Comparison of ENCODE assay signal across 1 cellular context in the genomic region with DNA sequence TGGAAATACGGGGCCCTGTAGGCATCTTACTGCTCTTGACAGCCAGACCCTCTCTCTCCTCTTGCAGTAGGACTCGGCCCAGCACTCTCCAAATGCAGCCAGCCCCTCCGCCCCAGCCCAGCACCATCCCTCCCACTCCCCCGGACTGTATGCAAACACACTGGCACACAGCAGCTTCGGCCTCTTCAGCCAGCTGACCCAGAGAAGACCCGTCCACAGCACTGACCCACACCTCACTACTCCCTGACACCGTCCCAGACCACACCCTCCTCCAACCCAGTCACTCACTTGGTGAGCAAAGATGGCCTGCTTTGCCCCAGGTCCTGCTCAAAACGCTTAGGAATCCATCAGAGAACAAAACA.
TF ChIP-seq lines count a peak whose summit lies in the region.

No MANE protein-coding gene starts in this region.

TF ChIP-seq in GM23338, 12 proteins besides CTCF, POLR2A, EP300 and RAD21 (continued from another document):
- TF ChIP-seq, protein P1, sequence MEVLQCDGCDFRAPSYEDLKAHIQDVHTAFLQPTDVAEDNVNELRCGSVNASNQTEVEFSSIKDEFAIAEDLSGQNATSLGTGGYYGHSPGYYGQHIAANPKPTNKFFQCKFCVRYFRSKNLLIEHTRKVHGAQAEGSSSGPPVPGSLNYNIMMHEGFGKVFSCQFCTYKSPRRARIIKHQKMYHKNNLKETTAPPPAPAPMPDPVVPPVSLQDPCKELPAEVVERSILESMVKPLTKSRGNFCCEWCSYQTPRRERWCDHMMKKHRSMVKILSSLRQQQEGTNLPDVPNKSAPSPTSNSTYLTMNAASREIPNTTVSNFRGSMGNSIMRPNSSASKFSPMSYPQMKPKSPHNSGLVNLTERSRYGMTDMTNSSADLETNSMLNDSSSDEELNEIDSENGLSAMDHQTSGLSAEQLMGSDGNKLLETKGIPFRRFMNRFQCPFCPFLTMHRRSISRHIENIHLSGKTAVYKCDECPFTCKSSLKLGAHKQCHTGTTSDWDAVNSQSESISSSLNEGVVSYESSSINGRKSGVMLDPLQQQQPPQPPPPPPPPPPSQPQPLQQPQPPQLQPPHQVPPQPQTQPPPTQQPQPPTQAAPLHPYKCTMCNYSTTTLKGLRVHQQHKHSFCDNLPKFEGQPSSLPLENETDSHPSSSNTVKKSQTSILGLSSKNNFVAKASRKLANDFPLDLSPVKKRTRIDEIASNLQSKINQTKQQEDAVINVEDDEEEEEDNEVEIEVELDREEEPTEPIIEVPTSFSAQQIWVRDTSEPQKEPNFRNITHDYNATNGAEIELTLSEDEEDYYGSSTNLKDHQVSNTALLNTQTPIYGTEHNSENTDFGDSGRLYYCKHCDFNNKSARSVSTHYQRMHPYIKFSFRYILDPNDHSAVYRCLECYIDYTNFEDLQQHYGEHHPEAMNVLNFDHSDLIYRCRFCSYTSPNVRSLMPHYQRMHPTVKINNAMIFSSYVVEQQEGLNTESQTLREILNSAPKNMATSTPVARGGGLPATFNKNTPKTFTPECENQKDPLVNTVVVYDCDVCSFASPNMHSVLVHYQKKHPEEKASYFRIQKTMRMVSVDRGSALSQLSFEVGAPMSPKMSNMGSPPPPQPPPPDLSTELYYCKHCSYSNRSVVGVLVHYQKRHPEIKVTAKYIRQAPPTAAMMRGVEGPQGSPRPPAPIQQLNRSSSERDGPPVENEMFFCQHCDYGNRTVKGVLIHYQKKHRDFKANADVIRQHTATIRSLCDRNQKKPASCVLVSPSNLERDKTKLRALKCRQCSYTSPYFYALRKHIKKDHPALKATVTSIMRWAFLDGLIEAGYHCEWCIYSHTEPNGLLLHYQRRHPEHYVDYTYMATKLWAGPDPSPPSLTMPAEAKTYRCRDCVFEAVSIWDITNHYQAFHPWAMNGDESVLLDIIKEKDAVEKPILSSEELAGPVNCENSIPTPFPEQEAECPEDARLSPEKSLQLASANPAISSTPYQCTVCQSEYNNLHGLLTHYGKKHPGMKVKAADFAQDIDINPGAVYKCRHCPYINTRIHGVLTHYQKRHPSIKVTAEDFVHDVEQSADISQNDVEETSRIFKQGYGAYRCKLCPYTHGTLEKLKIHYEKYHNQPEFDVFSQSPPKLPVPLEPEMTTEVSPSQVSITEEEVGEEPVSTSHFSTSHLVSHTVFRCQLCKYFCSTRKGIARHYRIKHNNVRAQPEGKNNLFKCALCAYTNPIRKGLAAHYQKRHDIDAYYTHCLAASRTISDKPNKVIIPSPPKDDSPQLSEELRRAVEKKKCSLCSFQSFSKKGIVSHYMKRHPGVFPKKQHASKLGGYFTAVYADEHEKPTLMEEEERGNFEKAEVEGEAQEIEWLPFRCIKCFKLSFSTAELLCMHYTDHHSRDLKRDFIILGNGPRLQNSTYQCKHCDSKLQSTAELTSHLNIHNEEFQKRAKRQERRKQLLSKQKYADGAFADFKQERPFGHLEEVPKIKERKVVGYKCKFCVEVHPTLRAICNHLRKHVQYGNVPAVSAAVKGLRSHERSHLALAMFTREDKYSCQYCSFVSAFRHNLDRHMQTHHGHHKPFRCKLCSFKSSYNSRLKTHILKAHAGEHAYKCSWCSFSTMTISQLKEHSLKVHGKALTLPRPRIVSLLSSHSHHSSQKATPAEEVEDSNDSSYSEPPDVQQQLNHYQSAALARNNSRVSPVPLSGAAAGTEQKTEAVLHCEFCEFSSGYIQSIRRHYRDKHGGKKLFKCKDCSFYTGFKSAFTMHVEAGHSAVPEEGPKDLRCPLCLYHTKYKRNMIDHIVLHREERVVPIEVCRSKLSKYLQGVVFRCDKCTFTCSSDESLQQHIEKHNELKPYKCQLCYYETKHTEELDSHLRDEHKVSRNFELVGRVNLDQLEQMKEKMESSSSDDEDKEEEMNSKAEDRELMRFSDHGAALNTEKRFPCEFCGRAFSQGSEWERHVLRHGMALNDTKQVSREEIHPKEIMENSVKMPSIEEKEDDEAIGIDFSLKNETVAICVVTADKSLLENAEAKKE (CRISPR knock-in tag; IDR thresholded peaks at IDR 0.05): no peak
- TF ChIP-seq STAT1 (IDR thresholded peaks at IDR 0.05; ENCODE audit: unreplicated experiment) (no peak), POLR2AphosphoS5 (IDR thresholded peaks at IDR 0.05; ENCODE audit: low read depth) (no peak)
